In the genomic region with DNA sequence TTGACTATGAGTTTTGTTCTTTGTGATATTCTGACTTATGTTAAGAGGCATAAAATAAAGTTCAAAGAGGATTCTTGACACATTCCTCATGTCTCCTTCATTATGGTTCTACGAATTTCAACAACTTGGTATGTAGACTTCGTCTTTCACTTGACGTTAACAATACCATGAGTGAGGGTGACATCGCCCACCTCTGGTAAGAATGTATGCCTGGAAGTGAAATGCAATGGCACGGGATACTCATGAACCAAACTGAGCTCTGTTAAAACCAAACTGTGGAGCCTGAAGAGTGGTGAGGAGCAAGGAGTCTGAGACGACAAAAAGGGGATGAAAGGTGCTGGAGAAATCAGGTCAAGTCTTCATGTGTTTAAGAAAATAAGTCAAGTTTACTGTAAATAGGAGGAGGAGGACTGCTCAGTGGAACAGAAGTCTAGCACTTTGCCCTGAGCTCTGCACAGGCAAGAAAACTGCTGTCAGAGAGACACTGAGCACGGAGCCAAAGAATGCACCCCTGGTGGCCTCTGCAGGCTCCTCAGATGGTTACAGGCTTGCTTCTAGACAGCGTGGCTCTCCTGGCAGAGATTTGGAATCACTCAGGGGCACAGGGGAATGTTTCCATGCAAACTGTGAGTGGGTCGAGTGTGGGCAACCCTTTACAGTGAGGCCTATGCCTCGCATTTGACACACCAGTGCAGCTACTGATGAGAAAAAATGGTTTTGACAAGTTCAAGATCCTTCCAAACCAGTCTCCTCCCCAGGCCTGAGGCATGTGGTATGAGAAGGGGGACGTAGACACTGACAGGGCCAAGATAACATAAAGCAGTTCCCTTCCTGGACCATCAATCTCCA, we compare ENCODE assay signal across 21 cellular contexts.
"Had no signal": no experiment of that assay in that cellular context is flagged by ENCODE, and none has a peak within 500 bp of the region (broad histone marks: within the 10 kb centered on the region; RNA-seq: fewer than 3 reads in every experiment).

No MANE protein-coding gene starts in this region.

- H3K27ac Mint-ChIP-seq: activated B cell treated with CpG ODN at 0.5 μM for 24 hours; activated CD8-positive, alpha-beta T cell treated with anti-CD3 and anti-CD28 coated beads for 36 hours; activated naive CD8-positive, alpha-beta T cell treated with anti-CD3 and anti-CD28 coated beads, Interleukin-2, amount 10 ng/mL, durations not matched to agents 7 days and 5 days; activated T-cell treated with anti-CD3 and anti-CD28 coated beads, Interleukin-2, amount 50 U/mL, for 24 hours; activated T-helper 2 cell treated with anti-CD3 and anti-CD28 coated beads, Interferon-gamma antibody, Interleukin-2, Interleukin-4, amounts not matched to agents 10 μg/mL and 5 μg/mL and 100 μg/mL, durations not matched to agents 14 hours and 24 hours and 36 hours; T-helper 2 cell treated with Interferon-gamma antibody and Interleukin-4, amounts not matched to agents 5 μg/mL and 100 μg/mL, for 36 hours had no signal

- H3K36me3 Mint-ChIP-seq: activated naive CD8-positive, alpha-beta T cell treated with anti-CD3 and anti-CD28 coated beads, Interleukin-2, amount 10 ng/mL, durations not matched to agents 7 days and 5 days; natural killer cell treated with Interleukin-12 subunit alpha and Interleukin-12 subunit beta and Interleukin-15 and Interleukin-18, amount 100 ng/mL, for 72 hours had no signal

- H3K27me3 ChIP-seq: gastrocnemius medialis, tibial nerve, vagina had no signal

- H3K27ac ChIP-seq: dorsolateral prefrontal cortex, gastrocnemius medialis, tibial nerve, vagina had no signal

- H3K4me1 ChIP-seq: gastrocnemius medialis, tibial nerve, vagina had no signal

- H3K9me3 Mint-ChIP-seq: activated CD8-positive, alpha-beta T cell treated with anti-CD3 and anti-CD28 coated beads for 36 hours; activated T-cell treated with anti-CD3 and anti-CD28 coated beads, Interleukin-2, amount 50 U/mL, for 24 hours; natural killer cell treated with Interleukin-12 subunit alpha and Interleukin-12 subunit beta and Interleukin-15 and Interleukin-18, amount 100 ng/mL, for 72 hours had no signal

- H3K36me3 ChIP-seq: gastrocnemius medialis, tibial nerve, vagina had no signal

- H3K27me3 Mint-ChIP-seq: activated B cell treated with CpG ODN at 0.5 μM for 24 hours; activated CD8-positive, alpha-beta T cell treated with anti-CD3 and anti-CD28 coated beads for 36 hours; activated naive CD8-positive, alpha-beta T cell treated with anti-CD3 and anti-CD28 coated beads, Interleukin-2, amount 10 ng/mL, durations not matched to agents 7 days and 5 days; activated T-cell treated with anti-CD3 and anti-CD28 coated beads, Interleukin-2, amount 50 U/mL, for 24 hours had no signal

- H3K9me3 ChIP-seq: gastrocnemius medialis, tibial nerve, vagina had no signal

- H3K4me1 Mint-ChIP-seq: activated B cell treated with CpG ODN at 0.5 μM for 24 hours; activated naive CD8-positive, alpha-beta T cell treated with anti-CD3 and anti-CD28 coated beads, Interleukin-2, amount 10 ng/mL, durations not matched to agents 7 days and 5 days had no signal

- DNase-seq: activated B cell treated with CpG ODN at 0.5 μM for 24 hours; activated CD4-positive, alpha-beta T cell treated with anti-CD3 and anti-CD28 coated beads for 48 hours; activated CD8-positive, alpha-beta T cell treated with anti-CD3 and anti-CD28 coated beads for 36 hours; activated naive CD4-positive, alpha-beta T cell treated with Interleukin-2 at 50 U/mL for 16 hours; activated naive CD8-positive, alpha-beta T cell treated with anti-CD3 and anti-CD28 coated beads, Interleukin-2, amount 10 ng/mL, durations not matched to agents 7 days and 5 days; activated T-cell treated with anti-CD3 and anti-CD28 coated beads, Interleukin-2, amount 50 U/mL, for 24 hours; amygdala; central memory CD4-positive, alpha-beta T cell; dorsolateral prefrontal cortex; gastrocnemius medialis; head of caudate nucleus; stimulated activated CD4-positive, alpha-beta T cell treated with anti-CD3 and anti-CD28 coated beads, Interleukin-12 subunit alpha, Interleukin-12 subunit beta, amount 100 ng/mL, for 4 hours; stimulated activated CD4-positive, alpha-beta T cell treated with anti-CD3 and anti-CD28 coated beads, Interleukin-1b, Interleukin-23, amount 100 ng/mL, for 48 hours; stimulated activated CD8-positive, alpha-beta memory T cell treated with anti-CD3 and anti-CD28 coated beads, Interleukin-4, amount 100 ng/mL, for 48 hours; stimulated activated naive CD4-positive, alpha-beta T cell treated with Interleukin-2 at 50 U/mL for 16 hours; substantia nigra had no signal

- H3K4me3 Mint-ChIP-seq: activated B cell treated with CpG ODN at 0.5 μM for 24 hours; activated CD8-positive, alpha-beta T cell treated with anti-CD3 and anti-CD28 coated beads for 36 hours; activated naive CD8-positive, alpha-beta T cell treated with anti-CD3 and anti-CD28 coated beads, Interleukin-2, amount 10 ng/mL, durations not matched to agents 7 days and 5 days; activated T-cell treated with anti-CD3 and anti-CD28 coated beads, Interleukin-2, amount 50 U/mL, for 24 hours; natural killer cell treated with Interleukin-12 subunit alpha and Interleukin-12 subunit beta and Interleukin-15 and Interleukin-18, amount 100 ng/mL, for 72 hours; T-helper 2 cell treated with Interferon-gamma antibody and Interleukin-4, amounts not matched to agents 5 μg/mL and 100 μg/mL, for 36 hours had no signal

- H3K4me3 ChIP-seq: dorsolateral prefrontal cortex, gastrocnemius medialis, tibial nerve, vagina had no signal
